24 cellular contexts compared by ENCODE assay signal in genomic region chr2:34656632-34657031, GRCh38.
A peak's percentile ranks its signal among the peaks of the same experiment; 100 is the strongest.
DNase-seq lines count a peak whose midpoint lies in the region; ATAC-seq, FAIRE-seq and TF ChIP-seq lines count a peak whose summit lies in the region.
"Had no signal": no experiment of that assay in that cellular context is flagged by ENCODE, and none has a peak within 500 bp of the region (broad histone marks: within the 10 kb centered on the region; RNA-seq: fewer than 3 reads in every experiment).

No MANE protein-coding gene starts in this region.

- POLR2A ChIA-PET in GM12878 (lab: Charles Lee) = no interaction called here

- RAD21 ChIA-PET in GM12878 (lab: Charles Lee; ENCODE audit: unreplicated experiment) = no interaction called here

- H3K27me3 ChIP-seq in GM12878 (replicated peaks in 1 of 2; ENCODE audit: control insufficient read depth in 2 of 2, insufficient read depth in 2 of 2, low read length in 1 of 2) (no peaks in the 10 kb centered on the region), neuronal stem cell (ENCODE audit: control insufficient read depth in 3 of 3, insufficient read depth in 3 of 3, low read depth in 1 of 3, low read length in 3 of 3) (no peaks in the 10 kb centered on the region), upper lobe of right lung (no peaks in the 10 kb centered on the region)
- H3K27me3 ChIP-seq: heart right ventricle had no signal

- H3K27ac ChIP-seq in GM12878 (ENCODE audit: control insufficient read depth, insufficient read depth) = no peak overlapping the region
- no peak overlapping the region for H3K27ac ChIP-seq in neuronal stem cell (replicated peaks; ENCODE audit: low read length)
- H3K27ac ChIP-seq in upper lobe of right lung = no peak overlapping the region
- H3K27ac ChIP-seq: heart right ventricle, parathyroid adenoma, VCaP had no signal

- in situ Hi-C loops in GM12878 (cut with MboI) = no loop called here

- H3K23ac ChIP-seq in neuronal stem cell (ENCODE audit: low read depth, low read length, poor library complexity) = no peak overlapping the region

- H3K9ac ChIP-seq in GM12878 (ENCODE audit: control insufficient read depth, insufficient read depth, low read length) = no peak overlapping the region
- no peak overlapping the region for H3K9ac ChIP-seq in neuronal stem cell (ENCODE audit: low read depth, low read length, poor library complexity)
- H3K9ac ChIP-seq: parathyroid adenoma had no signal

- no peak for FAIRE-seq in GM12878 (lab: Jason Lieb, UNC)
- FAIRE-seq: endometrium, islet of Langerhans had no signal

- no peak overlapping the region for H2BK15ac ChIP-seq in neuronal stem cell (ENCODE audit: low read length)

- no peak overlapping the region for H4K8ac ChIP-seq in neuronal stem cell (ENCODE audit: low read depth, low read length)

- SMC1A ChIA-PET in GM12878 (lab: Charles Lee; ENCODE audit: uncharacterized antibody, unreplicated experiment) = no interaction called here

- no TSS peak for BruUV-seq in GM12878 (replicated peaks; lab: Mats Ljungman, UMichigan)

- H3K4me3 ChIP-seq in GM12878 (no peak overlapping the region), neuronal stem cell (ENCODE audit: low read length in 2 of 2) (no peak overlapping the region), upper lobe of right lung (no peak overlapping the region)
- H3K4me3 ChIP-seq: heart right ventricle, lung had no signal

- no peak overlapping the region for H2AK5ac ChIP-seq in neuronal stem cell (ENCODE audit: low read depth, low read length)

- peak; percentile 28 for DNase-seq in GM12878 (ENCODE audit: low read depth, low spot score)
- DNase-seq in neuronal stem cell (ENCODE audit: low spot score) = no peak
- no peak for DNase-seq in GM10266 (ENCODE audit: extremely low spot score)
- DNase-seq in upper lobe of right lung = no peak
- no peak for DNase-seq in midbrain (lab: John Stamatoyannopoulos, UW)
- DNase-seq: activated CD4-positive, alpha-beta memory T cell treated with anti-CD3 and anti-CD28 coated beads for 36 hours; activated naive CD4-positive, alpha-beta T cell treated with Interleukin-2 at 50 U/mL for 16 hours; anterior cingulate cortex; CD8-positive, alpha-beta memory T cell; cerebellar nuclear complex; DMS79 treated with DMSO at 0.1 percent for 48 hours; heart right ventricle; Karpas-422; NCI-H1105; NCI-H2107; NCI-H524 had no signal

- ATAC-seq in GM18868 (IDR thresholded peaks at IDR 0.05; ENCODE audit: unreplicated experiment) (peak; percentile 49), GM19468 (IDR thresholded peaks at IDR 0.05; ENCODE audit: extremely low read depth, unreplicated experiment) (peak; percentile 99), HG03066 (IDR thresholded peaks at IDR 0.05; ENCODE audit: low read depth, unreplicated experiment) (peak; percentile 85), GM12878 (peak; percentile 97), upper lobe of right lung (no peak)
- ATAC-seq: heart right ventricle had no signal

- no peak overlapping the region for H3K4me2 ChIP-seq in GM12878 (ENCODE audit: control insufficient read depth, insufficient read depth)
- no peak overlapping the region for H3K4me2 ChIP-seq in neuronal stem cell (ENCODE audit: insufficient read depth, low read length, poor library complexity, severe bottlenecking)

- no peak for TF ChIP-seq RAD21 in GM12878 (IDR thresholded peaks at IDR 0.05; ENCODE audit: insufficient read depth, low read depth, low read length)

- no peak overlapping the region for H3K4ac ChIP-seq in neuronal stem cell (ENCODE audit: low read length)

- 0% methylated on average over 3 of the region's 3 CpGs for WGBS in GM12878 (ENCODE audit: insufficient coverage, insufficient replicate concordance, low lambda C conversion rate, missing lambda C conversion rate)
- no CpG with 5 or more reads among the region's 3 CpGs for WGBS in neuronal stem cell (ENCODE audit: extremely low coverage in 2 of 2, insufficient read length in 2 of 2, insufficient replicate concordance in 1 of 2), 2 donors

- no peaks in the 10 kb centered on the region for H3K9me3 ChIP-seq in GM12878 (replicated peaks; ENCODE audit: control insufficient read depth, insufficient read depth, low read length)
- no peaks in the 10 kb centered on the region for H3K9me3 ChIP-seq in neuronal stem cell (replicated peaks in 1 of 2; ENCODE audit: control insufficient read depth in 2 of 2, insufficient read depth in 1 of 2, low read depth in 1 of 2, low read length in 2 of 2)
- no peaks in the 10 kb centered on the region for H3K9me3 ChIP-seq in upper lobe of right lung

- intact Hi-C loops in GM12878 (cut with micrococcal nuclease; ENCODE audit: unreplicated experiment) = no loop called here
- intact Hi-C loops in upper lobe of right lung (cut with DNase I) = no loop called here

- no peak overlapping the region for H3K14ac ChIP-seq in neuronal stem cell (ENCODE audit: low read length)

- no peak for TF ChIP-seq EP300 in GM12878 (IDR thresholded peaks at IDR 0.05; ENCODE audit: borderline replicate concordance in 1 of 2, control insufficient read depth in 1 of 2, low read depth in 2 of 2, low read length in 2 of 2)

- no peak overlapping the region for H2BK5ac ChIP-seq in neuronal stem cell (ENCODE audit: low read length)

- H2AFZ ChIP-seq in GM12878 (ENCODE audit: control insufficient read depth, low read depth, low read length) (no peak overlapping the region), neuronal stem cell (ENCODE audit: low read length) (no peak overlapping the region)
- H2AFZ ChIP-seq: parathyroid adenoma had no signal

- no peaks in the 10 kb centered on the region for H3K4me1 ChIP-seq in GM12878 (ENCODE audit: control insufficient read depth, insufficient read depth, low read length)
- H3K4me1 ChIP-seq in neuronal stem cell (ENCODE audit: control insufficient read depth in 2 of 2, insufficient read depth in 1 of 2, low read depth in 1 of 2, low read length in 2 of 2) = no peaks in the 10 kb centered on the region
- H3K4me1 ChIP-seq in upper lobe of right lung = no peaks in the 10 kb centered on the region
- H3K4me1 ChIP-seq: parathyroid adenoma had no signal

- no peaks in the 10 kb centered on the region for H3K79me1 ChIP-seq in neuronal stem cell (ENCODE audit: low read depth, low read length)

- no peaks in the 10 kb centered on the region for H4K20me1 ChIP-seq in GM12878 (ENCODE audit: control insufficient read depth, insufficient read depth)

- CTCF ChIA-PET in GM12878 (lab: Yijun Ruan, JAX) = interaction anchor here (1.2 kb wide), 1 partner anchor 86 kb away, joined by 4 read pairs; no protein-coding TSS in a partner anchor

- H3K36me3 ChIP-seq in GM12878 (ENCODE audit: control insufficient read depth in 2 of 2, insufficient read depth in 2 of 2, low read length in 1 of 2) (no peaks in the 10 kb centered on the region), neuronal stem cell (replicated peaks in 1 of 2; ENCODE audit: control insufficient read depth in 2 of 2, insufficient read depth in 2 of 2, low read length in 2 of 2) (no peaks in the 10 kb centered on the region), upper lobe of right lung (no peaks in the 10 kb centered on the region)
- H3K36me3 ChIP-seq: heart right ventricle had no signal

- no peak for TF ChIP-seq CTCF in GM12878 (IDR thresholded peaks at IDR 0.05 in 2 of 3, conservative IDR thresholded peaks at IDR 0.05 in 1 of 3; ENCODE audit: control insufficient read depth in 2 of 3, extremely low read depth in 1 of 3, insufficient read depth in 1 of 3, low read depth in 3 of 3, low read length in 3 of 3)
- TF ChIP-seq CTCF in GM10266 (IDR thresholded peaks at IDR 0.05; ENCODE audit: control insufficient read depth, insufficient read depth, low read depth, missing control alignments) = no peak
- TF ChIP-seq CTCF in upper lobe of right lung (IDR thresholded peaks at IDR 0.05) = no peak

- H2BK120ac ChIP-seq in neuronal stem cell (ENCODE audit: low read depth, low read length) = no peak overlapping the region

- no peak for TF ChIP-seq POLR2A in GM12878 (IDR thresholded peaks at IDR 0.05; ENCODE audit: low read depth, low read length)

- H4K91ac ChIP-seq in neuronal stem cell (ENCODE audit: low read depth, low read length, poor library complexity) = no peak overlapping the region

- H3K18ac ChIP-seq in neuronal stem cell (ENCODE audit: low read length) = no peak overlapping the region

- H3K79me2 ChIP-seq in GM12878 (ENCODE audit: control insufficient read depth, insufficient read depth, low read length) = no peaks in the 10 kb centered on the region
- H3K79me2 ChIP-seq: parathyroid adenoma had no signal

- no peak overlapping the region for H2BK12ac ChIP-seq in neuronal stem cell (ENCODE audit: low read length)

TF ChIP-seq in GM12878, 131 proteins besides CTCF, POLR2A, EP300 and RAD21 (continues in another document):
- no peak for TF ChIP-seq E2F8 (IDR thresholded peaks at IDR 0.05; ENCODE audit: low read depth, partially characterized antibody)
